Comparison of ENCODE assay signal across 13 cellular contexts in the genomic region with DNA sequence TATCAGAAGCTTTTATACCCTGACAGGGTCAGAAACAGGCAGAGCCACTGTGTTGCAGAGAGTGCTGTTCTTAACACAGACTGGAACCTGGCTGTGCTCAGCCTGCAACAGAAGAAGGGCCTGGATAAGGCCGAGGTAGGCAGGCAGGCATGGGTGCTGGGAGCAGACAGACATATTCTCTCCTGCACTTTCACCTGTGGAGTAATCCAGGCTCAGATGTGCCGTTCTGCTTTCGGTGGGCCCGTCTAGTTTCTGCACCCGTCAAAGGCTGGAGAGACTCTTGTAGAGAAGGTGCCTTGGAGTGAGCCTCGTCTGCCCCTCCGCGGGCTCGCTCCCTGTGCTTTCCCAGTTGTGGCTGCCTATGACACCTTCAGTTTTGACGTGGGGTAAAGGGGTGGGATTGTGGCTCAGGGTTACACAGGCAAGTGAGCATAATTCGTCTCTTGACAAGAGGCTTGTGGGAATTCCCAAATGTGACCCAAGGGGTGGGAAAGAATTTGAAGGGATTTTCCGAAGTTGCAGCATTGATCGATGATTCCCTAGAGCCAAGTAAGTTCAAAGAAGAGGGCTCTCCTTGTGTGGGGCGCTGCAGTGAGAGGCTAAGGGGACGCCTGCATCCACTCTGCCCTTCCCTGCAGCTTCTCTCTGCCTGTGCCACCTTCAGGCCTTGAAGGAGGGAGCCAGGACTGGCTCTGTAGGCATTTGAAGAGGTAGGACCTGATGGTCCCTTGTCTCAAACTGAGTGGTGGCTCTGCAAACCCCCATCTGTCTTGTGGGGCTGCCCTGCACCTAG. TPM values are rescaled to one million over a fixed set of nuclear protein-coding genes. Genes with fewer than 3 reads are reported as not detected.
DNase-seq lines count a peak whose midpoint lies in the region; ATAC-seq and TF ChIP-seq lines count a peak whose summit lies in the region.
"Had no signal": no experiment of that assay in that cellular context is flagged by ENCODE, and none has a peak within 500 bp of the region (broad histone marks: within the 10 kb centered on the region; RNA-seq: fewer than 3 reads in every experiment).

No MANE protein-coding gene starts in this region.

- H3K27me3 ChIP-seq in CD4-positive, alpha-beta memory T cell (ENCODE audit: insufficient read depth, low read length): no peaks in the 10 kb centered on the region
- H3K27me3 ChIP-seq: hepatocyte, thyroid gland had no signal

- POLR2A ChIA-PET in CD4-positive, alpha-beta memory T cell (lab: Charles Lee; ENCODE audit: partially characterized antibody): interaction anchor here (1.0 kb wide), 1 partner anchor 15 kb away, joined by 3 read pairs; no protein-coding TSS in a partner anchor

- intact Hi-C loops in CD4-positive, alpha-beta memory T cell (cut with micrococcal nuclease): no loop called here

- H3K4me3 Mint-ChIP-seq in CD4-positive, alpha-beta memory T cell: no peak overlapping the region
- H3K4me3 Mint-ChIP-seq in mesothelial cell of epicardium: no peak overlapping the region
- no peak overlapping the region for H3K4me3 Mint-ChIP-seq in stimulated activated memory B cell treated with anti-CD40 and anti-IgM and Interleukin-4, amounts not matched to agents 10 μg/mL and 1 μg/mL and 100 μg/mL, for 72 hours

- H3K36me3 ChIP-seq in CD4-positive, alpha-beta memory T cell (ENCODE audit: insufficient read depth, low read length): peaks cover 44% of the 10 kb centered on the region

- no peaks in the 10 kb centered on the region for H3K27me3 Mint-ChIP-seq in CD4-positive, alpha-beta memory T cell
- no peaks in the 10 kb centered on the region for H3K27me3 Mint-ChIP-seq in mesothelial cell of epicardium (ENCODE audit: low read depth)
- no peaks in the 10 kb centered on the region for H3K27me3 Mint-ChIP-seq in stimulated activated memory B cell treated with anti-CD40 and anti-IgM and Interleukin-4, amounts not matched to agents 10 μg/mL and 1 μg/mL and 100 μg/mL, for 72 hours

- H3K4me3 ChIP-seq in CD4-positive, alpha-beta memory T cell (ENCODE audit: low read length in 2 of 2): no peak overlapping the region
- H3K4me3 ChIP-seq: hepatocyte, thyroid gland had no signal

- H3K36me3 Mint-ChIP-seq in CD4-positive, alpha-beta memory T cell: peaks cover 30 to 69% of the 10 kb centered on the region in 2 donors
- peaks cover 24% of the 10 kb centered on the region for H3K36me3 Mint-ChIP-seq in mesothelial cell of epicardium
- peaks cover 82% of the 10 kb centered on the region for H3K36me3 Mint-ChIP-seq in stimulated activated memory B cell treated with anti-CD40 and anti-IgM and Interleukin-4, amounts not matched to agents 10 μg/mL and 1 μg/mL and 100 μg/mL, for 72 hours

- CTCF ChIA-PET in CD4-positive, alpha-beta memory T cell (lab: Charles Lee; ENCODE audit: partially characterized antibody): no interaction called here

- no peak for DNase-seq in CD4-positive, alpha-beta memory T cell
- DNase-seq in astrocyte of the hippocampus (ENCODE audit: low read depth, low spot score) (peak; percentile 27), mesothelial cell of epicardium (ENCODE audit: low spot score in 2 of 2, unreplicated experiment in 2 of 2) (no peak), occipital lobe (lab: John Stamatoyannopoulos, UW) (no peak), caudate nucleus (lab: John Stamatoyannopoulos, UW) (no peak)
- DNase-seq: amygdala; effector memory CD4-positive, alpha-beta T cell; Kasumi-1; midbrain; NCI-H2107 had no signal

- ATAC-seq in stimulated activated memory B cell treated with anti-CD40 and anti-IgM and Interleukin-4, amounts not matched to agents 10 μg/mL and 1 μg/mL and 100 μg/mL, for 72 hours: no peak

- H3K27ac ChIP-seq in CD4-positive, alpha-beta memory T cell (ENCODE audit: low read depth, low read length): no peak overlapping the region
- H3K27ac ChIP-seq in caudate nucleus (ENCODE audit: low read depth, low read length): no peak overlapping the region
- H3K27ac ChIP-seq: hepatocyte had no signal

- H3K9me3 ChIP-seq in CD4-positive, alpha-beta memory T cell (ENCODE audit: control insufficient read depth in 1 of 2, low read length in 2 of 2): no peaks in the 10 kb centered on the region
- H3K9me3 ChIP-seq: thyroid gland had no signal

- peaks cover 0 to 16% (median 1%) of the 10 kb centered on the region in 4 donors for H3K4me1 Mint-ChIP-seq in CD4-positive, alpha-beta memory T cell
- peaks cover 53% of the 10 kb centered on the region for H3K4me1 Mint-ChIP-seq in mesothelial cell of epicardium
- peaks cover 9% of the 10 kb centered on the region for H3K4me1 Mint-ChIP-seq in stimulated activated memory B cell treated with anti-CD40 and anti-IgM and Interleukin-4, amounts not matched to agents 10 μg/mL and 1 μg/mL and 100 μg/mL, for 72 hours

- no peaks in the 10 kb centered on the region for H3K4me1 ChIP-seq in CD4-positive, alpha-beta memory T cell (ENCODE audit: insufficient read depth, low read length)

- H3K27ac Mint-ChIP-seq in CD4-positive, alpha-beta memory T cell: peak overlapping the region in 6 of 7 donors; percentile 1 to 77 (median 44)
- peak overlapping the region; percentile 76 for H3K27ac Mint-ChIP-seq in mesothelial cell of epicardium
- H3K27ac Mint-ChIP-seq in stimulated activated memory B cell treated with anti-CD40 and anti-IgM and Interleukin-4, amounts not matched to agents 10 μg/mL and 1 μg/mL and 100 μg/mL, for 72 hours: no peak overlapping the region

- TF ChIP-seq CTCF in mesothelial cell of epicardium (IDR thresholded peaks at IDR 0.05; ENCODE audit: unreplicated experiment): no peak

- no peaks in the 10 kb centered on the region for H3K9me3 Mint-ChIP-seq in CD4-positive, alpha-beta memory T cell
- H3K9me3 Mint-ChIP-seq in mesothelial cell of epicardium: no peaks in the 10 kb centered on the region
- H3K9me3 Mint-ChIP-seq in stimulated activated memory B cell treated with anti-CD40 and anti-IgM and Interleukin-4, amounts not matched to agents 10 μg/mL and 1 μg/mL and 100 μg/mL, for 72 hours: no peaks in the 10 kb centered on the region

RNA-seq across cellular contexts. Expression of a gene that starts 16.2 kb away (rescaled TPM):
- 1 to 10 TPM; 2.6 TPM for total RNA-seq in CD4-positive, alpha-beta memory T cell
- polyA plus RNA-seq in CD4-positive, alpha-beta memory T cell: 1 to 10 TPM; 4.6 to 5.9 TPM
- 15.6 to 17.4 TPM (median 16.4 TPM) in 3 replicates for total RNA-seq in mesothelial cell of epicardium
- total RNA-seq in occipital lobe: 15.0 TPM

RNA-seq across cellular contexts. Expression of a gene that starts 35.4 kb away (rescaled TPM):
- total RNA-seq in CD4-positive, alpha-beta memory T cell: 10 to 100 TPM; 20.2 to 21.2 TPM
- polyA plus RNA-seq in CD4-positive, alpha-beta memory T cell: 10 to 100 TPM; 40.3 to 48.0 TPM
- total RNA-seq in mesothelial cell of epicardium: 8.1 to 9.1 TPM (median 8.8 TPM) in 3 replicates
- total RNA-seq in occipital lobe: 3.7 TPM

RNA-seq across cellular contexts. Expression of a gene that starts 56.4 kb away (rescaled TPM):
- 10 to 100 TPM; 25.4 to 27.4 TPM for total RNA-seq in CD4-positive, alpha-beta memory T cell
- polyA plus RNA-seq in CD4-positive, alpha-beta memory T cell: 10 to 100 TPM in 1 of 2 donors, 1 to 10 TPM in 1; 5.9 to 12.8 TPM
- total RNA-seq in mesothelial cell of epicardium: 9.2 to 10.2 TPM (median 10.0 TPM) in 3 replicates
- 3.0 TPM for total RNA-seq in occipital lobe
